ENCODE assay signal across 1 cellular context in the genomic region with DNA sequence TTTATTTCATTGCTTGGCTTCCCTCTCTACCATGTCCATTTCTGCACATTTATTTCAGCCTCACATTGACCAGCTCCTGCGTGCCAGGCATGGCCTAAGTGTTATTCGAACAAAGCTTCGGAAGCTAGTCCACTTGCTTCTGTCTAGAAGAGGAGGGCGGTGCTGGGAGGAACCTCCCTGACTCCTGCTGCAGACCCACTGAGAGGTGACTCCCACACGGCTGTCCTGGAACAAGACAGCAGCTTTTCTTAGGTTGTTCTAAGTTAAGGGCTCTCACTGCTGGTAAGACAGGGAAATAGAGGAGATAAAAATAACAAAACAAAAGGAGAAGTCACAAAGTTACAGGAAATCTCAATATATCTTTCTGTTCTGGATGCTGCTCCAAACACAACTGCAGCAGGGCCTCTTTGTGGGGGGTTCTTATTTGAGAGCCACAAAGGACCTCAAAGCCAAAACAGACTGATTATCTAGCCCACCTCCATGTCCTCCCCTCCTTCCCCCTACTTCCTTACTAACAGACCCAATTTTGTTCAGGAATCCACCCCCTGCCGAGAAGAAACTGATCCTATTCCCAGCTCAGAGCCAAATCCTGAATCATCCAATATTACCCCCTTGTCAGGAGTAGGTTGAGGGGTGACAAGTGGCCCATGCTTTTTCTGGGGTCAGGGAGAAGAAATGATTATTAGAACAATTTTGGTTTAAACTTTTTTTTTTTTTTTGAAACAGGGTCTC.
TF ChIP-seq lines count a peak whose summit lies in the region.

No MANE protein-coding gene starts in this region.

TF ChIP-seq in SK-N-SH treated with all-trans-retinoic acid at 6 μM for 48 hours, 23 proteins besides CTCF, POLR2A, EP300 and RAD21 (continued from another document):
- TF ChIP-seq ZC3H10 (CRISPR knock-in tag; IDR thresholded peaks at IDR 0.05) (no peak), RARB (CRISPR knock-in tag; IDR thresholded peaks at IDR 0.05) (no peak), ARNTL (CRISPR knock-in tag; IDR thresholded peaks at IDR 0.05; ENCODE audit: borderline replicate concordance, low read depth) (no peak), OSR1 (CRISPR knock-in tag; IDR thresholded peaks at IDR 0.05) (no peak), ISL1 (CRISPR knock-in tag; IDR thresholded peaks at IDR 0.05) (no peak), ZNF70 (CRISPR knock-in tag; IDR thresholded peaks at IDR 0.05) (no peak), ZFP30 (CRISPR knock-in tag; IDR thresholded peaks at IDR 0.05) (no peak), ZNF8 (CRISPR knock-in tag; IDR thresholded peaks at IDR 0.05) (no peak), ZFP3 (CRISPR knock-in tag; IDR thresholded peaks at IDR 0.05) (no peak), ESRRG (CRISPR knock-in tag; IDR thresholded peaks at IDR 0.05) (no peak), TCF4 (CRISPR knock-in tag; IDR thresholded peaks at IDR 0.05; ENCODE audit: borderline replicate concordance) (no peak), PPARA (CRISPR knock-in tag; IDR thresholded peaks at IDR 0.05; ENCODE audit: borderline replicate concordance) (no peak)
- TF ChIP-seq, protein P1, sequence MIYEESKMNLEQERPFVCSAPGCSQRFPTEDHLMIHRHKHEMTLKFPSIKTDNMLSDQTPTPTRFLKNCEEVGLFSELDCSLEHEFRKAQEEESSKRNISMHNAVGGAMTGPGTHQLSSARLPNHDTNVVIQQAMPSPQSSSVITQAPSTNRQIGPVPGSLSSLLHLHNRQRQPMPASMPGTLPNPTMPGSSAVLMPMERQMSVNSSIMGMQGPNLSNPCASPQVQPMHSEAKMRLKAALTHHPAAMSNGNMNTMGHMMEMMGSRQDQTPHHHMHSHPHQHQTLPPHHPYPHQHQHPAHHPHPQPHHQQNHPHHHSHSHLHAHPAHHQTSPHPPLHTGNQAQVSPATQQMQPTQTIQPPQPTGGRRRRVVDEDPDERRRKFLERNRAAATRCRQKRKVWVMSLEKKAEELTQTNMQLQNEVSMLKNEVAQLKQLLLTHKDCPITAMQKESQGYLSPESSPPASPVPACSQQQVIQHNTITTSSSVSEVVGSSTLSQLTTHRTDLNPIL (CRISPR knock-in tag; IDR thresholded peaks at IDR 0.05; ENCODE audit: low read depth): no peak
- TF ChIP-seq, protein P2, sequence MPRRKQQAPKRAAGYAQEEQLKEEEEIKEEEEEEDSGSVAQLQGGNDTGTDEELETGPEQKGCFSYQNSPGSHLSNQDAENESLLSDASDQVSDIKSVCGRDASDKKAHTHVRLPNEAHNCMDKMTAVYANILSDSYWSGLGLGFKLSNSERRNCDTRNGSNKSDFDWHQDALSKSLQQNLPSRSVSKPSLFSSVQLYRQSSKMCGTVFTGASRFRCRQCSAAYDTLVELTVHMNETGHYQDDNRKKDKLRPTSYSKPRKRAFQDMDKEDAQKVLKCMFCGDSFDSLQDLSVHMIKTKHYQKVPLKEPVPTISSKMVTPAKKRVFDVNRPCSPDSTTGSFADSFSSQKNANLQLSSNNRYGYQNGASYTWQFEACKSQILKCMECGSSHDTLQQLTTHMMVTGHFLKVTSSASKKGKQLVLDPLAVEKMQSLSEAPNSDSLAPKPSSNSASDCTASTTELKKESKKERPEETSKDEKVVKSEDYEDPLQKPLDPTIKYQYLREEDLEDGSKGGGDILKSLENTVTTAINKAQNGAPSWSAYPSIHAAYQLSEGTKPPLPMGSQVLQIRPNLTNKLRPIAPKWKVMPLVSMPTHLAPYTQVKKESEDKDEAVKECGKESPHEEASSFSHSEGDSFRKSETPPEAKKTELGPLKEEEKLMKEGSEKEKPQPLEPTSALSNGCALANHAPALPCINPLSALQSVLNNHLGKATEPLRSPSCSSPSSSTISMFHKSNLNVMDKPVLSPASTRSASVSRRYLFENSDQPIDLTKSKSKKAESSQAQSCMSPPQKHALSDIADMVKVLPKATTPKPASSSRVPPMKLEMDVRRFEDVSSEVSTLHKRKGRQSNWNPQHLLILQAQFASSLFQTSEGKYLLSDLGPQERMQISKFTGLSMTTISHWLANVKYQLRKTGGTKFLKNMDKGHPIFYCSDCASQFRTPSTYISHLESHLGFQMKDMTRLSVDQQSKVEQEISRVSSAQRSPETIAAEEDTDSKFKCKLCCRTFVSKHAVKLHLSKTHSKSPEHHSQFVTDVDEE (CRISPR knock-in tag; IDR thresholded peaks at IDR 0.05): no peak
- TF ChIP-seq, protein P3, sequence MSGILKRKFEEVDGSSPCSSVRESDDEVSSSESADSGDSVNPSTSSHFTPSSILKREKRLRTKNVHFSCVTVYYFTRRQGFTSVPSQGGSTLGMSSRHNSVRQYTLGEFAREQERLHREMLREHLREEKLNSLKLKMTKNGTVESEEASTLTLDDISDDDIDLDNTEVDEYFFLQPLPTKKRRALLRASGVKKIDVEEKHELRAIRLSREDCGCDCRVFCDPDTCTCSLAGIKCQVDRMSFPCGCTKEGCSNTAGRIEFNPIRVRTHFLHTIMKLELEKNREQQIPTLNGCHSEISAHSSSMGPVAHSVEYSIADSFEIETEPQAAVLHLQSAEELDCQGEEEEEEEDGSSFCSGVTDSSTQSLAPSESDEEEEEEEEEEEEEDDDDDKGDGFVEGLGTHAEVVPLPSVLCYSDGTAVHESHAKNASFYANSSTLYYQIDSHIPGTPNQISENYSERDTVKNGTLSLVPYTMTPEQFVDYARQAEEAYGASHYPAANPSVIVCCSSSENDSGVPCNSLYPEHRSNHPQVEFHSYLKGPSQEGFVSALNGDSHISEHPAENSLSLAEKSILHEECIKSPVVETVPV (CRISPR knock-in tag; IDR thresholded peaks at IDR 0.05): no peak
- TF ChIP-seq, protein P4, sequence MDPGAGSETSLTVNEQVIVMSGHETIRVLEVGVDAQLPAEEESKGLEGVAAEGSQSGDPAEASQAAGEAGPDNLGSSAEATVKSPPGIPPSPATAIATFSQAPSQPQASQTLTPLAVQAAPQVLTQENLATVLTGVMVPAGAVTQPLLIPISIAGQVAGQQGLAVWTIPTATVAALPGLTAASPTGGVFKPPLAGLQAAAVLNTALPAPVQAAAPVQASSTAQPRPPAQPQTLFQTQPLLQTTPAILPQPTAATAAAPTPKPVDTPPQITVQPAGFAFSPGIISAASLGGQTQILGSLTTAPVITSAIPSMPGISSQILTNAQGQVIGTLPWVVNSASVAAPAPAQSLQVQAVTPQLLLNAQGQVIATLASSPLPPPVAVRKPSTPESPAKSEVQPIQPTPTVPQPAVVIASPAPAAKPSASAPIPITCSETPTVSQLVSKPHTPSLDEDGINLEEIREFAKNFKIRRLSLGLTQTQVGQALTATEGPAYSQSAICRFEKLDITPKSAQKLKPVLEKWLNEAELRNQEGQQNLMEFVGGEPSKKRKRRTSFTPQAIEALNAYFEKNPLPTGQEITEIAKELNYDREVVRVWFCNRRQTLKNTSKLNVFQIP (CRISPR knock-in tag; IDR thresholded peaks at IDR 0.05; ENCODE audit: borderline replicate concordance, low read depth): no peak
TF ChIP-seq in SK-N-SH treated with all-trans-retinoic acid at 6 μM for 48 hours: peak in this region for 0.
